1 cellular context compared by ENCODE assay signal in genomic region chr11:116777056-116777455, GRCh38.
TF ChIP-seq lines count a peak whose summit lies in the region.

No MANE protein-coding gene starts in this region.

TF ChIP-seq in SK-N-SH, 30 proteins besides CTCF, POLR2A, EP300 and RAD21 (continued from another document):
- TF ChIP-seq USF2 (IDR thresholded peaks at IDR 0.05; ENCODE audit: borderline replicate concordance, low read depth, low read length) (no peak), NFIC (IDR thresholded peaks at IDR 0.05; ENCODE audit: borderline replicate concordance) (no peak), YY1 (IDR thresholded peaks at IDR 0.05; ENCODE audit: low read depth) (no peak), EZH2phosphoT487 (IDR thresholded peaks at IDR 0.05; ENCODE audit: borderline replicate concordance, low read depth) (no peak), CHD2 (IDR thresholded peaks at IDR 0.05; ENCODE audit: low read length, partially characterized antibody) (no peak), RXRA (IDR thresholded peaks at IDR 0.05; ENCODE audit: borderline replicate concordance, low read depth) (no peak), FOXJ3 (CRISPR knock-in tag; IDR thresholded peaks at IDR 0.05) (no peak)
- TF ChIP-seq, protein P1, sequence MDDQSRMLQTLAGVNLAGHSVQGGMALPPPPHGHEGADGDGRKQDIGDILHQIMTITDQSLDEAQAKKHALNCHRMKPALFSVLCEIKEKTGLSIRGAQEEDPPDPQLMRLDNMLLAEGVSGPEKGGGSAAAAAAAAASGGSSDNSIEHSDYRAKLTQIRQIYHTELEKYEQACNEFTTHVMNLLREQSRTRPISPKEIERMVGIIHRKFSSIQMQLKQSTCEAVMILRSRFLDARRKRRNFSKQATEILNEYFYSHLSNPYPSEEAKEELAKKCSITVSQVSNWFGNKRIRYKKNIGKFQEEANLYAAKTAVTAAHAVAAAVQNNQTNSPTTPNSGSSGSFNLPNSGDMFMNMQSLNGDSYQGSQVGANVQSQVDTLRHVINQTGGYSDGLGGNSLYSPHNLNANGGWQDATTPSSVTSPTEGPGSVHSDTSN (IDR thresholded peaks at IDR 0.05): no peak
- TF ChIP-seq, protein P2, sequence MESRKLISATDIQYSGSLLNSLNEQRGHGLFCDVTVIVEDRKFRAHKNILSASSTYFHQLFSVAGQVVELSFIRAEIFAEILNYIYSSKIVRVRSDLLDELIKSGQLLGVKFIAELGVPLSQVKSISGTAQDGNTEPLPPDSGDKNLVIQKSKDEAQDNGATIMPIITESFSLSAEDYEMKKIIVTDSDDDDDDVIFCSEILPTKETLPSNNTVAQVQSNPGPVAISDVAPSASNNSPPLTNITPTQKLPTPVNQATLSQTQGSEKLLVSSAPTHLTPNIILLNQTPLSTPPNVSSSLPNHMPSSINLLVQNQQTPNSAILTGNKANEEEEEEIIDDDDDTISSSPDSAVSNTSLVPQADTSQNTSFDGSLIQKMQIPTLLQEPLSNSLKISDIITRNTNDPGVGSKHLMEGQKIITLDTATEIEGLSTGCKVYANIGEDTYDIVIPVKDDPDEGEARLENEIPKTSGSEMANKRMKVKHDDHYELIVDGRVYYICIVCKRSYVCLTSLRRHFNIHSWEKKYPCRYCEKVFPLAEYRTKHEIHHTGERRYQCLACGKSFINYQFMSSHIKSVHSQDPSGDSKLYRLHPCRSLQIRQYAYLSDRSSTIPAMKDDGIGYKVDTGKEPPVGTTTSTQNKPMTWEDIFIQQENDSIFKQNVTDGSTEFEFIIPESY (IDR thresholded peaks at IDR 0.05; ENCODE audit: borderline replicate concordance, low read depth): no peak
- TF ChIP-seq, protein P3, sequence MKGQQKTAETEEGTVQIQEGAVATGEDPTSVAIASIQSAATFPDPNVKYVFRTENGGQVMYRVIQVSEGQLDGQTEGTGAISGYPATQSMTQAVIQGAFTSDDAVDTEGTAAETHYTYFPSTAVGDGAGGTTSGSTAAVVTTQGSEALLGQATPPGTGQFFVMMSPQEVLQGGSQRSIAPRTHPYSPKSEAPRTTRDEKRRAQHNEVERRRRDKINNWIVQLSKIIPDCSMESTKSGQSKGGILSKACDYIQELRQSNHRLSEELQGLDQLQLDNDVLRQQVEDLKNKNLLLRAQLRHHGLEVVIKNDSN (IDR thresholded peaks at IDR 0.05; ENCODE audit: borderline replicate concordance, low read depth): no peak
- TF ChIP-seq, protein P4, sequence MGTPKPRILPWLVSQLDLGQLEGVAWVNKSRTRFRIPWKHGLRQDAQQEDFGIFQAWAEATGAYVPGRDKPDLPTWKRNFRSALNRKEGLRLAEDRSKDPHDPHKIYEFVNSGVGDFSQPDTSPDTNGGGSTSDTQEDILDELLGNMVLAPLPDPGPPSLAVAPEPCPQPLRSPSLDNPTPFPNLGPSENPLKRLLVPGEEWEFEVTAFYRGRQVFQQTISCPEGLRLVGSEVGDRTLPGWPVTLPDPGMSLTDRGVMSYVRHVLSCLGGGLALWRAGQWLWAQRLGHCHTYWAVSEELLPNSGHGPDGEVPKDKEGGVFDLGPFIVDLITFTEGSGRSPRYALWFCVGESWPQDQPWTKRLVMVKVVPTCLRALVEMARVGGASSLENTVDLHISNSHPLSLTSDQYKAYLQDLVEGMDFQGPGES (IDR thresholded peaks at IDR 0.05; ENCODE audit: low read depth, low read length): no peak
